16 cellular contexts compared by ENCODE assay signal in the genomic region with DNA sequence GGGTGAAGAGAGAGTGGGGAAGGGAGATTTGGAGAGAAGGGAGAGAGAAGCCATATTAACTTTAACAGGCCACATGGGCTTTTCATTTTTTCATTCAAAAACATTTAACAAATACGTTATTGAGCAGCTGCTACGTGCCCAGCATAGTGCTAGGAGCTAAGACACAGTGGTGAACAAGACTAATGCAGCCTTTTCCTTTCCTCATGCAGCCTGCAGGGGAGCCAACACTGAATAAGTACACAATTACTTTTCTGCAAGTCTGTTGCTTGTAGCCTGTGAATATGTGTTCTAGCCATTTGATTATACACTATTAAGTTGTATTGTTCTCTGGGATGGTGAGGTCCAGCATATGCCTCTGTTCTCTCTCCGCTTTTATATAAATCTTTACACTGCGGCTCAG. TPM values are rescaled to one million over a fixed set of nuclear protein-coding genes. Genes with fewer than 3 reads are reported as not detected.
DNase-seq lines count a peak whose midpoint lies in the region; ATAC-seq, FAIRE-seq and TF ChIP-seq lines count a peak whose summit lies in the region.
"Had no signal": no experiment of that assay in that cellular context is flagged by ENCODE, and none has a peak within 500 bp of the region (broad histone marks: within the 10 kb centered on the region; RNA-seq: fewer than 3 reads in every experiment).

No MANE protein-coding gene starts in this region.

- H2BK15ac ChIP-seq in H1 (ENCODE audit: low read length), result 0 out of 2 replicates have a peak overlapping the region, but pooled peaks have one; percentile 40

- H4K8ac ChIP-seq in H1 (ENCODE audit: extremely low read depth, insufficient read depth, low read length), result no peak overlapping the region

- H2BK12ac ChIP-seq in H1 (ENCODE audit: low read depth, low read length), result 0 out of 2 replicates have a peak overlapping the region, but pooled peaks have one; percentile 2

- no peaks in the 10 kb centered on the region for H4K20me1 ChIP-seq in DND-41 (ENCODE audit: insufficient read depth, low read length)
- no peaks in the 10 kb centered on the region for H4K20me1 ChIP-seq in H1 (replicated peaks in 1 of 2; ENCODE audit: control insufficient read depth in 1 of 2, insufficient read depth in 2 of 2, low read length in 2 of 2)

- no peak for TF ChIP-seq POLR2A in H1 (IDR thresholded peaks at IDR 0.05; ENCODE audit: control extremely low read depth in 1 of 2, low read depth in 2 of 2, low read length in 2 of 2)

- in situ Hi-C loops in ACHN (cut with HindIII; ENCODE audit: low pct_ligation_motif_present, low pct_unique_long_range_greater_than_20kb, low sequenced_read_pairs), result no loop called here

- H3K79me2 ChIP-seq in DND-41 (ENCODE audit: insufficient read depth, low read length) (peaks cover 32% of the 10 kb centered on the region), H1 (ENCODE audit: control insufficient read depth in 1 of 2, insufficient read depth in 2 of 2, low read length in 2 of 2) (peaks cover 0 to 6% of the 10 kb centered on the region in 2 experiments; a peak in 2 of 4 replicates)

- no peak for TF ChIP-seq EP300 in H1 (IDR thresholded peaks at IDR 0.05; ENCODE audit: borderline replicate concordance in 1 of 2, low read depth in 2 of 2, low read length in 2 of 2)

- no peak overlapping the region for H3K14ac ChIP-seq in H1 (ENCODE audit: insufficient read length)

- peaks cover 2% of the 10 kb centered on the region; the same call in 1 of the 2 replicates for H3K23me2 ChIP-seq in H1 (ENCODE audit: low read depth, low read length)

- H3K9ac ChIP-seq in DND-41 (ENCODE audit: low read depth, low read length) (no peak overlapping the region), H1 (replicated peaks in 1 of 4; ENCODE audit: extremely low read depth in 1 of 4, low read depth in 3 of 4, low read length in 3 of 4) (no peak overlapping the region)

- intact Hi-C loops in upper lobe of right lung (cut with DNase I), result no loop called here

- H3K27ac ChIP-seq in DND-41 (ENCODE audit: low read length) (no peak overlapping the region), H1 (ENCODE audit: low read depth, low read length) (no peak overlapping the region), upper lobe of right lung (no peak overlapping the region)
- H3K27ac ChIP-seq: C4-2B, cardiac muscle cell had no signal

- H3K79me1 ChIP-seq in H1 (ENCODE audit: low read depth, low read length), result peaks cover 3% of the 10 kb centered on the region; the same call in 1 of the 2 replicates

- H3K4me3 ChIP-seq in DND-41 (ENCODE audit: low read depth in 1 of 2, low read length in 2 of 2) (no peak overlapping the region), H1 (ENCODE audit: extremely low read depth in 1 of 4, insufficient read depth in 2 of 4, low read depth in 3 of 4, low read length in 4 of 4) (no peak overlapping the region), upper lobe of right lung (no peak overlapping the region)
- H3K4me3 ChIP-seq: cardiac muscle cell had no signal

- H2BK20ac ChIP-seq in H1 (ENCODE audit: low read length), result peak overlapping the region; percentile 49; the same call in 1 of the 2 replicates

- FAIRE-seq in H1 (lab: Jason Lieb, UNC) (no peak), D721Med (lab: Jason Lieb, UNC) (no peak)
- FAIRE-seq: small intestine had no signal

- H3K27me3 ChIP-seq in DND-41 (ENCODE audit: insufficient read depth, low read length, poor library complexity) (no peaks in the 10 kb centered on the region), H1 (replicated peaks in 1 of 4; ENCODE audit: control insufficient read depth in 3 of 4, extremely low read depth in 1 of 4, insufficient read depth in 3 of 4, low read length in 3 of 4) (no peaks in the 10 kb centered on the region), upper lobe of right lung (no peaks in the 10 kb centered on the region)
- H3K27me3 ChIP-seq: cardiac muscle cell had no signal

- H2BK120ac ChIP-seq in H1 (replicated peaks; ENCODE audit: low read depth, low read length), result no peak overlapping the region

- no peak overlapping the region for H4K5ac ChIP-seq in H1 (ENCODE audit: insufficient read length, low read depth, low read length)

- H2AFZ ChIP-seq in DND-41 (ENCODE audit: low read depth, low read length) (peak overlapping the region; percentile 91), H1 (ENCODE audit: low read length) (no peak overlapping the region)

- CTCF ChIA-PET in H1 (lab: Charles Lee; ENCODE audit: partially characterized antibody), result interaction anchor here (0.6 to 2.3 kb wide), 8 partner anchors 10 to 636 kb away, joined by 3 to 9 read pairs (median 3); partner anchors contain the start of gene EEF1E1

- no peak overlapping the region for H3K56ac ChIP-seq in H1 (replicated peaks; ENCODE audit: insufficient read length, low read depth, low read length)

- POLR2A ChIA-PET in H1 (lab: Charles Lee; ENCODE audit: partially characterized antibody), result interaction anchor here (0.9 to 4.3 kb wide), 4 partner anchors 8 to 36 kb away, joined by 4 to 19 read pairs (median 4); partner anchors contain the start of gene EEF1E1

- ATAC-seq in DND-41 (ENCODE audit: insufficient read depth, low read depth), result no peak
- no peak for ATAC-seq in GM19395 (IDR thresholded peaks at IDR 0.05; ENCODE audit: unreplicated experiment)
- no peak for ATAC-seq in upper lobe of right lung
- ATAC-seq: left lobe of liver had no signal

- no peak overlapping the region for H3K23ac ChIP-seq in H1 (ENCODE audit: insufficient read length)

- DNase-seq in ACHN (peak; percentile 40), DND-41 (no peak), RPMI8226 (peak; percentile 20), H1 (ENCODE audit: low read depth in 1 of 2, low spot score in 2 of 2) (no peak), D721Med (ENCODE audit: insufficient read length, low spot score) (no peak), upper lobe of right lung (no peak)
- DNase-seq in activated naive CD4-positive, alpha-beta T cell treated with Interleukin-2 at 50 U/mL for 16 hours, result no peak
- DNase-seq: GF-D8, NCI-H510A, nephron progenitor cell, small intestine, substantia nigra had no signal

- no peak overlapping the region for H2BK5ac ChIP-seq in H1 (ENCODE audit: low read depth, low read length)

- no peak overlapping the region for H4K91ac ChIP-seq in H1 (replicated peaks; ENCODE audit: insufficient read length, low read length)

- 88% methylated on average over 4 of the region's 4 CpGs; no CpG with 5 or more reads in 1 of the 2 experiments for WGBS in H1 (ENCODE audit: extremely low coverage in 1 of 2, insufficient coverage in 1 of 2, insufficient read length in 1 of 2, insufficient replicate concordance in 2 of 2, low coverage in 1 of 2, low lambda C conversion rate in 2 of 2, missing lambda C conversion rate in 1 of 2), 2 experiments

- peak; percentile 18 for TF ChIP-seq CTCF in DND-41 (IDR thresholded peaks at IDR 0.05; ENCODE audit: borderline replicate concordance, extremely low read depth, low read length, poor library complexity, severe bottlenecking)
- peak in 1 of 3 experiments; percentile 44; a peak in 1 of 4 replicates for TF ChIP-seq CTCF in H1 (IDR thresholded peaks at IDR 0.05; ENCODE audit: control extremely low read depth in 1 of 3, insufficient read depth in 1 of 3, low read depth in 1 of 3, low read length in 3 of 3)
- no peak for TF ChIP-seq CTCF in D721Med (IDR thresholded peaks at IDR 0.05; ENCODE audit: insufficient read depth, missing control alignments)
- no peak for TF ChIP-seq CTCF in upper lobe of right lung (IDR thresholded peaks at IDR 0.05)

- H3K18ac ChIP-seq in H1 (ENCODE audit: extremely low read depth, low read length), result no peak overlapping the region

- H3K9me3 ChIP-seq in DND-41 (ENCODE audit: insufficient read depth, low read length, severe bottlenecking) (no peaks in the 10 kb centered on the region), H1 (ENCODE audit: insufficient read depth in 2 of 2, low read depth in 1 of 2, low read length in 1 of 2) (no peaks in the 10 kb centered on the region), upper lobe of right lung (no peaks in the 10 kb centered on the region)

- no peak overlapping the region for H3K4ac ChIP-seq in H1 (replicated peaks; ENCODE audit: insufficient read length, low read depth, low read length)

- TF ChIP-seq RAD21 in H1 (IDR thresholded peaks at IDR 0.05 in 1 of 2, conservative IDR thresholded peaks at IDR 0.05 in 1 of 2; ENCODE audit: low read depth in 2 of 2, low read length in 2 of 2), result peak in 1 of 2 experiments; percentile 7; a peak in 1 of 4 replicates

- no peak overlapping the region for H2AK5ac ChIP-seq in H1 (ENCODE audit: low read depth, low read length)

- H3K4me1 ChIP-seq in DND-41 (ENCODE audit: insufficient read depth, low read length), result peaks cover 20% of the 10 kb centered on the region
- H3K4me1 ChIP-seq in H1 (replicated peaks in 1 of 4; ENCODE audit: control insufficient read depth in 3 of 4, insufficient read depth in 4 of 4, low read length in 3 of 4), result peaks cover 0 to 5% (median 4%) of the 10 kb centered on the region in 4 experiments; a peak in 4 of 7 replicates
- H3K4me1 ChIP-seq in upper lobe of right lung, result peaks cover 4% of the 10 kb centered on the region

- H3K36me3 ChIP-seq in DND-41 (ENCODE audit: insufficient read depth, low read length) (peaks cover 10% of the 10 kb centered on the region), H1 (ENCODE audit: control insufficient read depth in 2 of 4, insufficient read depth in 4 of 4, low read length in 3 of 4) (peaks cover 0 to 11% (median 6%) of the 10 kb centered on the region in 4 experiments; a peak in 5 of 8 replicates), upper lobe of right lung (peaks cover 8% of the 10 kb centered on the region)

- H3K4me2 ChIP-seq in DND-41 (ENCODE audit: insufficient read depth, low read length) (no peak overlapping the region), H1 (ENCODE audit: insufficient read depth in 1 of 2, low read depth in 2 of 2, low read length in 2 of 2) (no peak overlapping the region)

RNA-seq across cellular contexts. Expression of gene BLOC1S5, which starts 1.9 kb away (rescaled TPM):
- 15.4 and 17.2 TPM in 2 replicates for total RNA-seq in H1 (2021; fragmentation: NEBNext Ultra II Directional; extraction: Animal tissue kit (Norgen Biotek cat#: 25700))
- 1.9 and 3.4 TPM in 2 replicates for polyA plus RNA-seq in H1 (2011; rRNA removed)
- polyA plus RNA-seq in H1 (2011; cell fraction: cytosol; rRNA removed), result 4.8 TPM
- 2.1 TPM for polyA plus RNA-seq in H1 (2011; cell fraction: nucleus; rRNA removed)
- 7.6 to 12.5 TPM (median 8.9 TPM) in 4 replicates for polyA plus RNA-seq in H1 (2012, experiment 1 of 2)
- 2.6 TPM for polyA plus RNA-seq in H1 (2012, experiment 2 of 2)
- 8.2 TPM for polyA plus RNA-seq in H1 (2013, experiment 1 of 2)
- 8.9 TPM for polyA plus RNA-seq in H1 (2013, experiment 2 of 2)
- polyA minus RNA-seq in H1 (2011; rRNA and poly(A)+ RNA removed), result 6.1 and 9.5 TPM in 2 replicates
- polyA minus RNA-seq in H1 (2011; cell fraction: cytosol; rRNA and poly(A)+ RNA removed), result 10.2 TPM
- 7.6 TPM for polyA minus RNA-seq in H1 (2011; cell fraction: nucleus; rRNA and poly(A)+ RNA removed)
- 10.7 TPM for total RNA-seq in upper lobe of right lung

RNA-seq across cellular contexts. Expression of gene EEF1E1, which starts 36.2 kb away (rescaled TPM):
- 96.8 and 97.2 TPM in 2 replicates for total RNA-seq in H1 (2021; fragmentation: NEBNext Ultra II Directional; extraction: Animal tissue kit (Norgen Biotek cat#: 25700))
- polyA plus RNA-seq in H1 (2011; rRNA removed), result 62.0 and 112 TPM in 2 replicates
- 140 TPM for polyA plus RNA-seq in H1 (2011; cell fraction: cytosol; rRNA removed)
- polyA plus RNA-seq in H1 (2011; cell fraction: nucleus; rRNA removed), result 21.3 TPM
- polyA plus RNA-seq in H1 (2012, experiment 1 of 2), result 92.0 to 187 TPM (median 113 TPM) in 4 replicates
- 86.1 TPM for polyA plus RNA-seq in H1 (2012, experiment 2 of 2)
- 84.9 TPM for polyA plus RNA-seq in H1 (2013, experiment 1 of 2)
- polyA plus RNA-seq in H1 (2013, experiment 2 of 2), result 79.1 TPM
- 32.3 and 49.4 TPM in 2 replicates for polyA minus RNA-seq in H1 (2011; rRNA and poly(A)+ RNA removed)
- polyA minus RNA-seq in H1 (2011; cell fraction: cytosol; rRNA and poly(A)+ RNA removed), result 41.2 TPM
- 47.4 TPM for polyA minus RNA-seq in H1 (2011; cell fraction: nucleus; rRNA and poly(A)+ RNA removed)
- total RNA-seq in upper lobe of right lung, result 22.8 TPM

Comparison
In these comparisons a context has a peak if more than half of its experiments do, and no peak if none do; other contexts are left out.
1. DNase-seq: peak in ACHN (single experiment) and RPMI8226 (single experiment); none in DND-41 (single experiment), H1 (0 of 2), D721Med (single experiment), upper lobe of right lung (single experiment) and activated naive CD4-positive, alpha-beta T cell treated with Interleukin-2 at 50 U/mL for 16 hours (single experiment).